ENCODE assay signal across 1 cellular context in the genomic region with DNA sequence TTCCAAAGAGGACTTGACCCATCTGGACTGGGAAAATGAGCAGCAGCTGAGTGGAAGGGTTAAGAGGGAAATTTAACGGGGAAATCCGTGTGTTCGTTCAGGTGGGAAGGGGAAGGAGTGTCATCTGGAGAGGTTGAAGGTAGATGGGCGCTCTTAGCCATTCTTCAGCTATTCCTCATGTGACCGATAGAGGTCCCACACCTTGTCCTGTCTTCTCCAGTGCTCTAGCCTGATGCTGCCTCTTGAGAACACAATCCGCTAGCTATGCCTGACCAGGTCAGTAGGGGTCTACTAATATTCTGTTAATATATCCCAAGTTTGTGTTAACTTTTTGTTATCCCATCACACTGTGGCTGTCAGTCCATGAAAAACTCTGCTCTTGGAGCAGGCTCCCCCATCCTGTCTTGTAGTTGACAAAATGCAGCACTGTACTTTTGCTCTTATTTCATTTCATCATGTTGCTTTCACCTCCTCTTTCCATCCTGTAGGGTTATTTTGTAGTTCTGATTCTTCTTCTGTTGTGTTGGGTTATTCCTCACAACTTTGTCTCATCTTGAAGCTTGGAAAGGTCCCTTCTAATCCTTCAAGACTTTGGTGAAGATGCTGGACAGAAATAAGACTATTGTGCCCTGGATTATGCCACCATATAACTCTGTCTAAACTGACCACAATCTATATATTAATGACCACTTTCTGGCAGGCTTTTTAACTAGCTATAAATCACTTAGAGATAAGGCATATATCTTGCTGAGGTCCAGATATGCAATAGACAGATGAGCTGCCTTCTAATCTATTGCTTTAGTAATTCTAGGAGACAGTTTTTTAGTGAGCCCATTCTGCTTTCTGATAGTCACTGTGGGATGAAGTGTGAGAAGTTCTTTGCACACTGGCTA.
TF ChIP-seq lines count a peak whose summit lies in the region.

No MANE protein-coding gene starts in this region.

TF ChIP-seq in SK-N-SH treated with all-trans-retinoic acid at 6 μM for 48 hours, 23 proteins besides CTCF, POLR2A, EP300 and RAD21 (continued from another document):
- TF ChIP-seq, protein P1, sequence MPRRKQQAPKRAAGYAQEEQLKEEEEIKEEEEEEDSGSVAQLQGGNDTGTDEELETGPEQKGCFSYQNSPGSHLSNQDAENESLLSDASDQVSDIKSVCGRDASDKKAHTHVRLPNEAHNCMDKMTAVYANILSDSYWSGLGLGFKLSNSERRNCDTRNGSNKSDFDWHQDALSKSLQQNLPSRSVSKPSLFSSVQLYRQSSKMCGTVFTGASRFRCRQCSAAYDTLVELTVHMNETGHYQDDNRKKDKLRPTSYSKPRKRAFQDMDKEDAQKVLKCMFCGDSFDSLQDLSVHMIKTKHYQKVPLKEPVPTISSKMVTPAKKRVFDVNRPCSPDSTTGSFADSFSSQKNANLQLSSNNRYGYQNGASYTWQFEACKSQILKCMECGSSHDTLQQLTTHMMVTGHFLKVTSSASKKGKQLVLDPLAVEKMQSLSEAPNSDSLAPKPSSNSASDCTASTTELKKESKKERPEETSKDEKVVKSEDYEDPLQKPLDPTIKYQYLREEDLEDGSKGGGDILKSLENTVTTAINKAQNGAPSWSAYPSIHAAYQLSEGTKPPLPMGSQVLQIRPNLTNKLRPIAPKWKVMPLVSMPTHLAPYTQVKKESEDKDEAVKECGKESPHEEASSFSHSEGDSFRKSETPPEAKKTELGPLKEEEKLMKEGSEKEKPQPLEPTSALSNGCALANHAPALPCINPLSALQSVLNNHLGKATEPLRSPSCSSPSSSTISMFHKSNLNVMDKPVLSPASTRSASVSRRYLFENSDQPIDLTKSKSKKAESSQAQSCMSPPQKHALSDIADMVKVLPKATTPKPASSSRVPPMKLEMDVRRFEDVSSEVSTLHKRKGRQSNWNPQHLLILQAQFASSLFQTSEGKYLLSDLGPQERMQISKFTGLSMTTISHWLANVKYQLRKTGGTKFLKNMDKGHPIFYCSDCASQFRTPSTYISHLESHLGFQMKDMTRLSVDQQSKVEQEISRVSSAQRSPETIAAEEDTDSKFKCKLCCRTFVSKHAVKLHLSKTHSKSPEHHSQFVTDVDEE (CRISPR knock-in tag; IDR thresholded peaks at IDR 0.05): no peak
- TF ChIP-seq TOX (CRISPR knock-in tag; IDR thresholded peaks at IDR 0.05; ENCODE audit: borderline replicate concordance): no peak
- no peak for TF ChIP-seq ESRRG (CRISPR knock-in tag; IDR thresholded peaks at IDR 0.05)
